In the genomic region with DNA sequence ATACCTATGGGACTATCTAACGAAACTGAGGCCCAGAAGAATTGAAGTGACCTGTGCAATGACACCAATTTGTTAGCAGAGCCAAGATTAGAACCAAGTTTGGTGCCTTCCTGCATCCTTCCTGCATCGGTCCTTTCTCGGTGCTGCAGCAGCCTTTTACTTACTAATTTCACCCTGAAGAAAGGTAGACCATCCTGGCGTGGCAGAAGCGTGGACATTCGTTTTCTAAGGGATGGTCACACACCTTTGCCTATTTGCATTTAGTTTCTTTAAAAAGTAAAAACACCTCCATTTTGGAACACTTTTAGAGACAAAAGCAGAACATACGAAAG, we compare ENCODE assay signal across 8 cellular contexts. TPM values are rescaled to one million over a fixed set of nuclear protein-coding genes. Genes with fewer than 3 reads are reported as not detected.
DNase-seq lines count a peak whose midpoint lies in the region; ATAC-seq and TF ChIP-seq lines count a peak whose summit lies in the region.

No MANE protein-coding gene starts in this region.

- peak; percentile 15 for DNase-seq in activated CD4-positive, alpha-beta T cell treated with anti-CD3 and anti-CD28 coated beads, Interleukin-2, amount 10 ng/mL, durations not matched to agents 7 days and 5 days
- DNase-seq in activated CD4-positive, alpha-beta T cell treated with anti-CD3 and anti-CD28 coated beads for 4 hours = no peak
- DNase-seq in dorsolateral prefrontal cortex (no peak), retina (no peak)
- DNase-seq in naive thymus-derived CD8-positive, alpha-beta T cell = peak in 1 of 10 donors; percentile 2

- POLR2A ChIA-PET in activated CD4-positive, alpha-beta T cell treated with anti-CD3 and anti-CD28 coated beads, Interleukin-2, amount 10 ng/mL, durations not matched to agents 7 days and 5 days (lab: Charles Lee) = no interaction called here
- POLR2A ChIA-PET in naive thymus-derived CD8-positive, alpha-beta T cell (lab: Charles Lee) = no interaction called here

- no peaks in the 10 kb centered on the region for H3K27me3 Mint-ChIP-seq in activated CD4-positive, alpha-beta T cell treated with anti-CD3 and anti-CD28 coated beads, Interleukin-2, amount 10 ng/mL, durations not matched to agents 7 days and 5 days
- H3K27me3 Mint-ChIP-seq in naive thymus-derived CD8-positive, alpha-beta T cell = peaks cover 0 to 2% (median 0%) of the 10 kb centered on the region in 5 donors

- ATAC-seq in naive thymus-derived CD8-positive, alpha-beta T cell = no peak
- no peak for ATAC-seq in HG03139 (IDR thresholded peaks at IDR 0.05; ENCODE audit: unreplicated experiment)
- no peak for ATAC-seq in HG03520 (IDR thresholded peaks at IDR 0.05; ENCODE audit: unreplicated experiment)

- H3K27me3 ChIP-seq in OCI-LY3 (ENCODE audit: low read depth, low read length) (no peaks in the 10 kb centered on the region), dorsolateral prefrontal cortex (no peaks in the 10 kb centered on the region)

- H3K9me3 ChIP-seq in OCI-LY3 (ENCODE audit: insufficient read depth, low read length) = no peaks in the 10 kb centered on the region

- peak overlapping the region; percentile 97 for H3K4me3 Mint-ChIP-seq in activated CD4-positive, alpha-beta T cell treated with anti-CD3 and anti-CD28 coated beads, Interleukin-2, amount 10 ng/mL, durations not matched to agents 7 days and 5 days
- H3K4me3 Mint-ChIP-seq in naive thymus-derived CD8-positive, alpha-beta T cell = peak overlapping the region; percentile 86 to 100 (median 96)

- H3K79me2 ChIP-seq in OCI-LY3 (ENCODE audit: low read length) = peaks cover 58% of the 10 kb centered on the region

- H3K4me3 ChIP-seq in OCI-LY3 (ENCODE audit: low read length) (peak overlapping the region; percentile 86), dorsolateral prefrontal cortex (peak overlapping the region; percentile 65 to 98 (median 91))

- peak overlapping the region; percentile 99 for H3K27ac Mint-ChIP-seq in activated CD4-positive, alpha-beta T cell treated with anti-CD3 and anti-CD28 coated beads, Interleukin-2, amount 10 ng/mL, durations not matched to agents 7 days and 5 days
- H3K27ac Mint-ChIP-seq in naive thymus-derived CD8-positive, alpha-beta T cell = peak overlapping the region; percentile 97 to 100 (median 99)

- TF ChIP-seq CTCF in OCI-LY3 (IDR thresholded peaks at IDR 0.05; ENCODE audit: low read depth, low read length) (no peak), dorsolateral prefrontal cortex (IDR thresholded peaks at IDR 0.05 in 54 of 56, conservative IDR thresholded peaks at IDR 0.05 in 2 of 56; ENCODE audit: low read depth in 1 of 56, partially characterized antibody in 56 of 56) (no peak)

- peak overlapping the region; percentile 98 for H3K9ac ChIP-seq in OCI-LY3 (ENCODE audit: low read length)

- peaks cover 29% of the 10 kb centered on the region for H3K36me3 Mint-ChIP-seq in activated CD4-positive, alpha-beta T cell treated with anti-CD3 and anti-CD28 coated beads, Interleukin-2, amount 10 ng/mL, durations not matched to agents 7 days and 5 days (ENCODE audit: low read depth)
- peaks cover 0 to 20% (median 8%) of the 10 kb centered on the region in 3 donors for H3K36me3 Mint-ChIP-seq in naive thymus-derived CD8-positive, alpha-beta T cell

- intact Hi-C loops in dorsolateral prefrontal cortex (cut with DNase I) = loop anchor here in 1 of 2 donors (10.0 kb wide), 1 partner anchor 308 kb away; the partner anchor contains the start of gene CTTNBP2

- H3K4me1 Mint-ChIP-seq in activated CD4-positive, alpha-beta T cell treated with anti-CD3 and anti-CD28 coated beads, Interleukin-2, amount 10 ng/mL, durations not matched to agents 7 days and 5 days = peaks cover 41% of the 10 kb centered on the region
- H3K4me1 Mint-ChIP-seq in naive thymus-derived CD8-positive, alpha-beta T cell = peaks cover 11 to 55% (median 42%) of the 10 kb centered on the region in 4 donors

- H4K20me1 ChIP-seq in OCI-LY3 (ENCODE audit: insufficient read depth, low read length) = peaks cover 7% of the 10 kb centered on the region

- peaks cover 33% of the 10 kb centered on the region for H3K4me1 ChIP-seq in OCI-LY3 (ENCODE audit: low read length)

- H2AFZ ChIP-seq in OCI-LY3 (ENCODE audit: low read depth, low read length) = no peak overlapping the region; the same call in 1 of the 2 replicates

- H3K36me3 ChIP-seq in OCI-LY3 (replicated peaks; ENCODE audit: low read depth, low read length) = peaks cover 26% of the 10 kb centered on the region

- H3K4me2 ChIP-seq in OCI-LY3 (ENCODE audit: low read length) = peak overlapping the region; percentile 94

- no peaks in the 10 kb centered on the region for H3K9me3 Mint-ChIP-seq in activated CD4-positive, alpha-beta T cell treated with anti-CD3 and anti-CD28 coated beads, Interleukin-2, amount 10 ng/mL, durations not matched to agents 7 days and 5 days
- H3K9me3 Mint-ChIP-seq in naive thymus-derived CD8-positive, alpha-beta T cell = peaks cover 0 to 4% (median 0%) of the 10 kb centered on the region in 9 donors

- CTCF ChIA-PET in activated CD4-positive, alpha-beta T cell treated with anti-CD3 and anti-CD28 coated beads, Interleukin-2, amount 10 ng/mL, durations not matched to agents 7 days and 5 days (lab: Charles Lee) = no interaction called here

- H3K27ac ChIP-seq in OCI-LY3 (ENCODE audit: low read length) (peak overlapping the region; percentile 79), dorsolateral prefrontal cortex (peak overlapping the region; percentile 30 to 95 (median 84))

RNA-seq across cellular contexts. Expression of gene LSM8, which starts 0.7 kb away (rescaled TPM):
- total RNA-seq in activated CD4-positive, alpha-beta T cell treated with anti-CD3 and anti-CD28 coated beads, Interleukin-2, amount 10 ng/mL, durations not matched to agents 7 days and 5 days = 10 to 100 TPM; 47.2 to 51.6 TPM
- 10 to 100 TPM; 12.1 to 33.6 (median 20.0) TPM for total RNA-seq in dorsolateral prefrontal cortex
- 10 to 100 TPM; 63.5 to 63.9 TPM for total RNA-seq in naive thymus-derived CD8-positive, alpha-beta T cell
- polyA plus RNA-seq in naive thymus-derived CD8-positive, alpha-beta T cell = 10 to 100 TPM; 41.0 to 47.3 (median 45.3) TPM

RNA-seq across cellular contexts. Expression of gene ANKRD7, which starts 41.3 kb away (rescaled TPM):
- not detected for total RNA-seq in activated CD4-positive, alpha-beta T cell treated with anti-CD3 and anti-CD28 coated beads, Interleukin-2, amount 10 ng/mL, durations not matched to agents 7 days and 5 days
- total RNA-seq in dorsolateral prefrontal cortex = 10 to 100 TPM in 2 of 120 experiments, 1 to 10 TPM in 118; 2.2 to 12.9 (median 5.7) TPM
- under 1 TPM; 0.60 to 0.63 TPM for total RNA-seq in naive thymus-derived CD8-positive, alpha-beta T cell
- polyA plus RNA-seq in naive thymus-derived CD8-positive, alpha-beta T cell = under 1 TPM in 2 of 3 donors, not detected in 1; 0.90 to 0.95 TPM
